Comparison of ENCODE assay signal across 27 cellular contexts in the genomic region with DNA sequence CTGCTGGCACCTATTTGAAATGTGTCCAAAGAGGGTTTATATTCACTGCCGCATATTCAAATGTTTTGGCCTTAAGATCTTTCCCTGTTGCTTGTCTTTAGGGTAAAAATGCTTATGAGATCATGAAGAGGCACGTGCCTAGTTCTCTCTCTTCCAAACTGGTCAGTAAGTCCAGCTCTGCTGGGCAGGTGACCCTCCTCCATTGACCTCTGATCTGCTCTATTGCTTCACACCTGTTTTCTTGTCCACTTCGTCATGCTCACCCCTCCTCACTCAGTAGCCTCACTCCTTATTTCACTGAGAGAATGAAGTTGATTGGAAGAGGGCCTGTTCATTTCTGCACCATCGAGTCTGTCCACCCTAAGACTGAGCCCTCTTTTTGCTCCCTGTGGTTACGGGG.
"Had no signal": no experiment of that assay in that cellular context is flagged by ENCODE, and none has a peak within 500 bp of the region (broad histone marks: within the 10 kb centered on the region; RNA-seq: fewer than 3 reads in every experiment).

No MANE protein-coding gene starts in this region.

- H3K27me3 ChIP-seq: colonic mucosa, gastrocnemius medialis, heart left ventricle, hepatocyte, left lung, ovary, spleen, testis, tibial artery had no signal

- H3K4me3 ChIP-seq: colonic mucosa, gastrocnemius medialis, heart left ventricle, hepatocyte, left lung, ovary, psoas muscle, skin epidermis, spleen, testis, tibial artery had no signal

- H3K4me1 ChIP-seq: colonic mucosa, gastrocnemius medialis, heart left ventricle, left lung, psoas muscle, spleen, tibial artery had no signal

- H3K9me3 ChIP-seq: colonic mucosa, gastrocnemius medialis, heart left ventricle, left lung, ovary, psoas muscle, spleen, testis, tibial artery had no signal

- H3K27ac ChIP-seq: colonic mucosa, epithelial cell of prostate, gastrocnemius medialis, heart left ventricle, hepatocyte, left lung, ovary, psoas muscle, skin epidermis, spleen, testis, tibial artery had no signal

- DNase-seq: colonic mucosa; effector CD8-positive, alpha-beta T cell; endodermal cell; foreskin fibroblast; gastrocnemius medialis; heart left ventricle; kidney; left lung; mesendoderm; midbrain; naive thymus-derived CD4-positive, alpha-beta T cell; occipital lobe; ovary; posterior cingulate gyrus; psoas muscle; right cardiac atrium; spleen; stimulated activated CD4-positive, alpha-beta T cell treated with anti-CD3 and anti-CD28 coated beads, Interleukin-4, amount 100 ng/mL, for 4 hours; stimulated activated naive CD8-positive, alpha-beta T cell treated with anti-CD3 and anti-CD28 coated beads, Interleukin-15, Interleukin-2, amounts not matched to agents 100 U/mL and 50 U/mL, for 24 hours; substantia nigra; testis; tibial artery had no signal

- H3K36me3 ChIP-seq: colonic mucosa, gastrocnemius medialis, heart left ventricle, left lung, ovary, spleen, tibial artery had no signal

- ATAC-seq: esophagus mucosa; gastrocnemius medialis; heart left ventricle; left lung; naive thymus-derived CD4-positive, alpha-beta T cell; psoas muscle; right cardiac atrium; stimulated activated memory B cell treated with anti-CD40 and anti-IgM and Interleukin-4, amounts not matched to agents 10 μg/mL and 1 μg/mL and 100 μg/mL, for 72 hours; stimulated activated naive CD8-positive, alpha-beta T cell treated with anti-CD3 and anti-CD28 coated beads, Interleukin-15, Interleukin-2, amounts not matched to agents 100 U/mL and 50 U/mL, for 24 hours had no signal
